20 cellular contexts compared by ENCODE assay signal in genomic region chr10:86189891-86190290, GRCh38.
DNase-seq lines count a peak whose midpoint lies in the region; ATAC-seq, FAIRE-seq and TF ChIP-seq lines count a peak whose summit lies in the region.
"Had no signal": no experiment of that assay in that cellular context is flagged by ENCODE, and none has a peak within 500 bp of the region (broad histone marks: within the 10 kb centered on the region; RNA-seq: fewer than 3 reads in every experiment).

No MANE protein-coding gene starts in this region.

- no peak for TF ChIP-seq RAD21 in HepG2 (CRISPR knock-in tag; IDR thresholded peaks at IDR 0.05)

- no peak overlapping the region for H3K23ac ChIP-seq in trophoblast cell (ENCODE audit: low read length)

- no peaks in the 10 kb centered on the region for H3K4me1 ChIP-seq in right lobe of liver
- no peaks in the 10 kb centered on the region for H3K4me1 ChIP-seq in HepG2 (ENCODE audit: insufficient read depth, low read length)
- H3K4me1 ChIP-seq in suprapubic skin: no peaks in the 10 kb centered on the region
- H3K4me1 ChIP-seq in trophoblast cell (ENCODE audit: control insufficient read depth in 1 of 2, insufficient read depth in 2 of 2, low read length in 2 of 2): no peaks in the 10 kb centered on the region
- H3K4me1 ChIP-seq: Caco-2, HAP-1 had no signal

- no peak overlapping the region for H3K4me2 ChIP-seq in HepG2 (ENCODE audit: low read depth, low read length)
- H3K4me2 ChIP-seq in trophoblast cell (ENCODE audit: low read length): no peak overlapping the region
- H3K4me2 ChIP-seq: BLaER1 had no signal

- no peaks in the 10 kb centered on the region for H3K36me3 ChIP-seq in right lobe of liver
- H3K36me3 ChIP-seq in HepG2 (replicated peaks in 1 of 2; ENCODE audit: control insufficient read depth in 1 of 2, insufficient read depth in 2 of 2, low read length in 2 of 2): no peaks in the 10 kb centered on the region
- no peaks in the 10 kb centered on the region for H3K36me3 ChIP-seq in suprapubic skin
- no peaks in the 10 kb centered on the region for H3K36me3 ChIP-seq in trophoblast cell (ENCODE audit: control insufficient read depth in 1 of 2, insufficient read depth in 2 of 2, low read length in 2 of 2)
- H3K36me3 ChIP-seq: BLaER1, HAP-1 had no signal

- TF ChIP-seq POLR2A in right lobe of liver (IDR thresholded peaks at IDR 0.05) (no peak), HepG2 (IDR thresholded peaks at IDR 0.05; ENCODE audit: insufficient read depth in 1 of 2, low read depth in 2 of 2, low read length in 2 of 2) (no peak), suprapubic skin (IDR thresholded peaks at IDR 0.05) (no peak)

- no peak overlapping the region for H3K9ac ChIP-seq in HepG2 (ENCODE audit: insufficient read depth, low read depth, low read length)
- no peak overlapping the region for H3K9ac ChIP-seq in trophoblast cell (ENCODE audit: low read length)
- H3K9ac ChIP-seq: BLaER1 had no signal

- no peak for FAIRE-seq in HepG2 (lab: Jason Lieb, UNC)
- FAIRE-seq: G401.6, GM12892, GM19239, H54 had no signal

- 68% methylated on average over 6 of the region's 8 CpGs for WGBS in right lobe of liver (ENCODE audit: insufficient coverage, low coverage, low lambda C conversion rate, missing lambda C conversion rate)
- 29% methylated on average over 8 of the region's 8 CpGs for WGBS in HepG2 (ENCODE audit: low lambda C conversion rate)
- WGBS in suprapubic skin: 88% methylated on average over 7 of the region's 8 CpGs
- WGBS in trophoblast cell (ENCODE audit: extremely low coverage, insufficient coverage, insufficient read length): no CpG with 5 or more reads among the region's 8 CpGs

- no peak overlapping the region for H2BK5ac ChIP-seq in trophoblast cell (ENCODE audit: low read depth, low read length, poor library complexity)

- no peak overlapping the region for H3K18ac ChIP-seq in trophoblast cell (ENCODE audit: low read length)

- no peak overlapping the region for H2AFZ ChIP-seq in HepG2 (ENCODE audit: low read length)
- no peak overlapping the region for H2AFZ ChIP-seq in trophoblast cell (ENCODE audit: insufficient read depth, low read length, poor library complexity)

- H3K79me2 ChIP-seq in HepG2 (ENCODE audit: insufficient read depth, low read length) (no peaks in the 10 kb centered on the region), trophoblast cell (ENCODE audit: control insufficient read depth, insufficient read depth, low read length, poor library complexity) (no peaks in the 10 kb centered on the region)

- TF ChIP-seq EP300 in HepG2 (IDR thresholded peaks at IDR 0.05; ENCODE audit: low read depth in 2 of 2, low read length in 2 of 2) (no peak), HepG2 (CRISPR knock-in tag; IDR thresholded peaks at IDR 0.05; ENCODE audit: borderline replicate concordance) (no peak), suprapubic skin (IDR thresholded peaks at IDR 0.05) (no peak)

- no peak overlapping the region for H2BK120ac ChIP-seq in trophoblast cell (ENCODE audit: insufficient read depth, low read length, poor library complexity)

- H3K4ac ChIP-seq in trophoblast cell (ENCODE audit: low read depth, low read length): no peak overlapping the region

- no TSS peak for BruUV-seq in HepG2 (replicated peaks; lab: Mats Ljungman, UMichigan)

- no peak overlapping the region for H4K8ac ChIP-seq in trophoblast cell (ENCODE audit: low read depth, low read length)

- POLR2A ChIA-PET in HepG2 (lab: Yijun Ruan, JAX): no interaction called here

- in situ Hi-C loops in HepG2 (cut with HindIII; ENCODE audit: extremely low pct_ligation_motif_present, low pct_unique_long_range_greater_than_20kb): no loop called here

- ATAC-seq in right lobe of liver (no peak), HepG2 (no peak), HG02678 (IDR thresholded peaks at IDR 0.05; ENCODE audit: unreplicated experiment) (no peak)
- ATAC-seq: CD8-positive, alpha-beta T cell had no signal

- H3K9me3 ChIP-seq in right lobe of liver: no peaks in the 10 kb centered on the region
- H3K9me3 ChIP-seq in HepG2 (ENCODE audit: low read length): no peaks in the 10 kb centered on the region
- no peaks in the 10 kb centered on the region for H3K9me3 ChIP-seq in suprapubic skin
- H3K9me3 ChIP-seq in trophoblast cell (ENCODE audit: insufficient read depth, low read depth, low read length): peaks cover 3% of the 10 kb centered on the region
- H3K9me3 ChIP-seq: Caco-2, HAP-1 had no signal

- peak in 2 of 3 donors; percentile 25 to 33 for DNase-seq in right lobe of liver
- DNase-seq in HepG2 (ENCODE audit: low spot score): no peak
- peak; percentile 50 for DNase-seq in posterior vena cava (ENCODE audit: low spot score)
- peak; percentile 26 to 28 for DNase-seq in suprapubic skin (ENCODE audit: low spot score in 2 of 2)
- DNase-seq in trophoblast cell: no peak
- DNase-seq: Caco-2; CD4-positive, CD25-positive, alpha-beta regulatory T cell; CD8-positive, alpha-beta T cell; DMS153; DND-41; GOT3; HFFc6 had no signal

- H4K12ac ChIP-seq in trophoblast cell (ENCODE audit: low read depth, low read length): no peak overlapping the region

- CTCF ChIA-PET in HepG2 (lab: Yijun Ruan, JAX; ENCODE audit: low intra/inter-chr PET ratio, low total read pairs): no interaction called here

- no peak overlapping the region for H2BK12ac ChIP-seq in trophoblast cell (ENCODE audit: low read length)

- H3K4me3 ChIP-seq in right lobe of liver (no peak overlapping the region), HepG2 (replicated peaks in 1 of 3; ENCODE audit: insufficient read depth in 1 of 3, low read depth in 2 of 3, low read length in 3 of 3) (no peak overlapping the region), suprapubic skin (no peak overlapping the region), trophoblast cell (ENCODE audit: low read depth, low read length) (no peak overlapping the region)
- H3K4me3 ChIP-seq: BLaER1, HAP-1 had no signal

- intact Hi-C loops in right lobe of liver (cut with DNase I) (no loop called here), HepG2 (cut with micrococcal nuclease; ENCODE audit: unreplicated experiment) (no loop called here), posterior vena cava (cut with DNase I) (loop anchor here in 1 of 2 donors (10.0 kb wide), 1 partner anchor 365 kb away; no protein-coding TSS in a partner anchor)

- H3K14ac ChIP-seq in trophoblast cell (ENCODE audit: low read length): no peak overlapping the region

- no peak overlapping the region for H4K91ac ChIP-seq in trophoblast cell (ENCODE audit: low read depth, low read length)

- TF ChIP-seq CTCF in right lobe of liver (IDR thresholded peaks at IDR 0.05) (no peak), HepG2 (CRISPR knock-in tag; IDR thresholded peaks at IDR 0.05) (no peak), suprapubic skin (IDR thresholded peaks at IDR 0.05) (no peak)

- no peaks in the 10 kb centered on the region for H3K27me3 ChIP-seq in right lobe of liver
- peaks cover 0 to 3% of the 10 kb centered on the region in 2 experiments; a peak in 2 of 5 replicates for H3K27me3 ChIP-seq in HepG2 (ENCODE audit: control insufficient read depth in 1 of 2, insufficient read depth in 2 of 2, low read length in 2 of 2)
- H3K27me3 ChIP-seq in suprapubic skin: no peaks in the 10 kb centered on the region
- H3K27me3 ChIP-seq in trophoblast cell (ENCODE audit: insufficient read depth, low read length): no peaks in the 10 kb centered on the region
- H3K27me3 ChIP-seq: BLaER1 had no signal

- no peaks in the 10 kb centered on the region for H3K79me1 ChIP-seq in trophoblast cell (ENCODE audit: low read length)

- no peaks in the 10 kb centered on the region for H4K20me1 ChIP-seq in HepG2 (ENCODE audit: insufficient read depth, low read length)
- H4K20me1 ChIP-seq: BLaER1 had no signal

- H3K27ac ChIP-seq in right lobe of liver (no peak overlapping the region), HepG2 (ENCODE audit: extremely low read length, insufficient read depth, low read length) (no peak overlapping the region), suprapubic skin (no peak overlapping the region), trophoblast cell (ENCODE audit: low read depth, low read length) (no peak overlapping the region)
- H3K27ac ChIP-seq: BLaER1, C4-2B had no signal

- no peak overlapping the region for H2AK5ac ChIP-seq in trophoblast cell (ENCODE audit: low read length)

TF ChIP-seq in HepG2, 621 proteins besides CTCF, POLR2A, EP300 and RAD21 (continues in another document):
- no peak for TF ChIP-seq SCMH1 (CRISPR knock-in tag; IDR thresholded peaks at IDR 0.05; ENCODE audit: borderline replicate concordance)
- TF ChIP-seq ZNF34 (CRISPR knock-in tag; IDR thresholded peaks at IDR 0.05; ENCODE audit: borderline replicate concordance): no peak
- TF ChIP-seq ATF3 (CRISPR knock-in tag; IDR thresholded peaks at IDR 0.05): no peak
- no peak for TF ChIP-seq ZSCAN22 (CRISPR knock-in tag; IDR thresholded peaks at IDR 0.05)
- no peak for TF ChIP-seq ZNF703 (CRISPR knock-in tag; IDR thresholded peaks at IDR 0.05; ENCODE audit: borderline replicate concordance)
- no peak for TF ChIP-seq FIP1L1 (IDR thresholded peaks at IDR 0.05; ENCODE audit: borderline replicate concordance, insufficient read depth, low read depth, low read length)
- no peak for TF ChIP-seq ZBTB8A (CRISPR knock-in tag; IDR thresholded peaks at IDR 0.05; ENCODE audit: borderline replicate concordance, low read depth)
- no peak for TF ChIP-seq ATF4 (CRISPR knock-in tag; IDR thresholded peaks at IDR 0.05)
- TF ChIP-seq FOXK2 (IDR thresholded peaks at IDR 0.05): no peak
- no peak for TF ChIP-seq ATAD3A (CRISPR knock-in tag; IDR thresholded peaks at IDR 0.05)
- no peak for TF ChIP-seq ZNF414 (CRISPR knock-in tag; IDR thresholded peaks at IDR 0.05)

Comparison
In these comparisons a context has a peak if more than half of its experiments do, and no peak if none do; other contexts are left out.
1. DNase-seq: peak in right lobe of liver (2 of 3), posterior vena cava (single experiment) and suprapubic skin (2 of 2); none in HepG2 (single experiment) and trophoblast cell (0 of 2).